1 cellular context compared by ENCODE assay signal in genomic region chr20:50321797-50322480, GRCh38.
TF ChIP-seq lines count a peak whose summit lies in the region.

No MANE protein-coding gene starts in this region.

TF ChIP-seq in HepG2, 621 proteins besides CTCF, POLR2A, EP300 and RAD21 (continued from another document and continues in another):
- peak; percentile 30; the same call in 1 of the 2 replicates for TF ChIP-seq THAP9 (CRISPR knock-in tag; IDR thresholded peaks at IDR 0.05; ENCODE audit: borderline replicate concordance)
- TF ChIP-seq ZNF572 (CRISPR knock-in tag; IDR thresholded peaks at IDR 0.05), result peak; percentile 89
- peak; percentile 73 for TF ChIP-seq ZNF629 (CRISPR knock-in tag; conservative IDR thresholded peaks at IDR 0.05)
- no peak for TF ChIP-seq BRF2 (CRISPR knock-in tag; IDR thresholded peaks at IDR 0.05)
- peak; percentile 38 for TF ChIP-seq ZNF556 (CRISPR knock-in tag; IDR thresholded peaks at IDR 0.05; ENCODE audit: borderline replicate concordance)
- TF ChIP-seq ZKSCAN8 (CRISPR knock-in tag; IDR thresholded peaks at IDR 0.05; ENCODE audit: borderline replicate concordance), result peak; percentile 57; the same call in 1 of the 2 replicates
- no peak for TF ChIP-seq CBX2 (IDR thresholded peaks at IDR 0.05; ENCODE audit: low read depth, low read length)
- peak; percentile 14; the same call in 1 of the 2 replicates for TF ChIP-seq CBX2 (CRISPR knock-in tag; IDR thresholded peaks at IDR 0.05; ENCODE audit: low read depth)
- no peak for TF ChIP-seq ZHX1 (CRISPR knock-in tag; IDR thresholded peaks at IDR 0.05; ENCODE audit: low read depth)
- TF ChIP-seq MIER3 (CRISPR knock-in tag; IDR thresholded peaks at IDR 0.05; ENCODE audit: borderline replicate concordance), result peak; percentile 49; the same call in 1 of the 2 replicates
- no peak for TF ChIP-seq ZBTB7A (CRISPR knock-in tag; IDR thresholded peaks at IDR 0.05)
- 0 out of 2 replicates have a peak, but pooled peaks have one; percentile 43 for TF ChIP-seq MAX (IDR thresholded peaks at IDR 0.05)
- no peak for TF ChIP-seq ZNF709 (CRISPR knock-in tag; IDR thresholded peaks at IDR 0.05)
- TF ChIP-seq ELF3 (CRISPR knock-in tag; IDR thresholded peaks at IDR 0.05), result peak; percentile 28; the same call in 1 of the 2 replicates
- peak; percentile 23; the same call in 1 of the 2 replicates for TF ChIP-seq STAT6 (CRISPR knock-in tag; IDR thresholded peaks at IDR 0.05; ENCODE audit: borderline replicate concordance)
- TF ChIP-seq ZNF660 (CRISPR knock-in tag; IDR thresholded peaks at IDR 0.05; ENCODE audit: borderline replicate concordance, low read depth), result 0 out of 2 replicates have a peak, but pooled peaks have one; percentile 32
- TF ChIP-seq SAFB2 (CRISPR knock-in tag; IDR thresholded peaks at IDR 0.05; ENCODE audit: borderline replicate concordance, low read depth), result peak; percentile 72; the same call in 1 of the 2 replicates
- peak; percentile 55; the same call in 1 of the 2 replicates for TF ChIP-seq ZNF333 (CRISPR knock-in tag; IDR thresholded peaks at IDR 0.05; ENCODE audit: borderline replicate concordance)
- 0 out of 2 replicates have a peak, but pooled peaks have one; percentile 13 for TF ChIP-seq ZNF839 (CRISPR knock-in tag; IDR thresholded peaks at IDR 0.05; ENCODE audit: borderline replicate concordance)
- peak; percentile 32; the same call in 1 of the 2 replicates for TF ChIP-seq NRL (CRISPR knock-in tag; IDR thresholded peaks at IDR 0.05; ENCODE audit: borderline replicate concordance)
- peak; percentile 72 for TF ChIP-seq PTBP1 (IDR thresholded peaks at IDR 0.05; ENCODE audit: low read depth, low read length, poor library complexity, severe bottlenecking)
- TF ChIP-seq ZBTB40 (IDR thresholded peaks at IDR 0.05), result no peak
- peak; percentile 54; the same call in 1 of the 2 replicates for TF ChIP-seq ZBTB40 (CRISPR knock-in tag; IDR thresholded peaks at IDR 0.05)
- TF ChIP-seq CBX5 (CRISPR knock-in tag; IDR thresholded peaks at IDR 0.05; ENCODE audit: borderline replicate concordance), result peak; percentile 14; the same call in 1 of the 2 replicates
- peak; percentile 10; the same call in 1 of the 2 replicates for TF ChIP-seq THRA (CRISPR knock-in tag; IDR thresholded peaks at IDR 0.05; ENCODE audit: borderline replicate concordance)
- TF ChIP-seq ZNF18 (CRISPR knock-in tag; IDR thresholded peaks at IDR 0.05; ENCODE audit: insufficient replicate concordance), result peak; percentile 71
- TF ChIP-seq SALL1 (CRISPR knock-in tag; IDR thresholded peaks at IDR 0.05), result no peak; the same call in 1 of the 2 replicates
- peak; percentile 10; the same call in 1 of the 2 replicates for TF ChIP-seq ZNF343 (CRISPR knock-in tag; IDR thresholded peaks at IDR 0.05)
- TF ChIP-seq BHLHE40 (IDR thresholded peaks at IDR 0.05; ENCODE audit: low read length), result 0 out of 2 replicates have a peak, but pooled peaks have one; percentile 0
- peak; percentile 29; the same call in 1 of the 2 replicates for TF ChIP-seq SOX5 (CRISPR knock-in tag; IDR thresholded peaks at IDR 0.05; ENCODE audit: borderline replicate concordance)
- TF ChIP-seq ZSCAN29 (CRISPR knock-in tag; conservative IDR thresholded peaks at IDR 0.05), result peak; percentile 21; the same call in 1 of the 2 replicates
